ENCODE assay signal across 1 cellular context in the genomic region with DNA sequence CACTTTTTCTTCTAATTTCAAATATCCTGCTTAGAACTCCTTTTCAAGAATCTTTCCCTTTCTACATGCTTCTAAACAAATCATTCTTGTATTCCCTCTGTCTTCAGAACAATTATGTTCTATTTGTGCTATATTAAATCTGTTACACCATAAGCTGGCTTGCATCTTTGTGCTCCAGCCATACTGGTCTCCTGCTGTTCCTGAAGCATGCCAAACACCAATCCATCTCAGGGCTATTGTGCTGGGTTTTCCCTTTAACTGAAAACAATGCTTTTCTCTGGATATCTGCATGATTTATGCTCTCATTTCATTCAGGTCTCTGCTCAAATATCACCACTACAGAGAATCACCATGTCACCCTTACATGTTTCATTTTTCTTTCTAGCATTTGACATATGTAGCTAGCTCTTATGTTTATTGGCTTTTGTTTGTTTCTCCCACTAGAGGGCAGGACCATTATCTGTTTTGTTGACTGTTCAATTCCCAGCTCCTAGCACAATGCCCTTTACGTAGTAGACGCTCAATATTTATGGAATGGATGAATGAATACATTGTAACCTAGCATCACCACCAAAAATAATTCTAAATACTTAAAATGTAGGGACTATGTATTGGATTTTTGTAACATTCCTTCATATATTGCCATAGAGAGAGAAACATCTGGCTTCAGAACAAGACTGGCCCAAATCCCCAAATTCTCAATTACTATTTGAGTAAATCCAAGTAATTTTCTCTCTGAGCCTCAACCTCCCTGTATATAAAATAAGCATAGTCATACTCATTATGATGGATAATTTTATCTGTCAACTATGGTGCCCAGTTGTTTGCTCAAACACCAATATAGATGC.
TF ChIP-seq lines count a peak whose summit lies in the region.

No MANE protein-coding gene starts in this region.

TF ChIP-seq in WTC11, 78 proteins besides CTCF, POLR2A, EP300 and RAD21 (continued from another document):
- TF ChIP-seq, protein P1, sequence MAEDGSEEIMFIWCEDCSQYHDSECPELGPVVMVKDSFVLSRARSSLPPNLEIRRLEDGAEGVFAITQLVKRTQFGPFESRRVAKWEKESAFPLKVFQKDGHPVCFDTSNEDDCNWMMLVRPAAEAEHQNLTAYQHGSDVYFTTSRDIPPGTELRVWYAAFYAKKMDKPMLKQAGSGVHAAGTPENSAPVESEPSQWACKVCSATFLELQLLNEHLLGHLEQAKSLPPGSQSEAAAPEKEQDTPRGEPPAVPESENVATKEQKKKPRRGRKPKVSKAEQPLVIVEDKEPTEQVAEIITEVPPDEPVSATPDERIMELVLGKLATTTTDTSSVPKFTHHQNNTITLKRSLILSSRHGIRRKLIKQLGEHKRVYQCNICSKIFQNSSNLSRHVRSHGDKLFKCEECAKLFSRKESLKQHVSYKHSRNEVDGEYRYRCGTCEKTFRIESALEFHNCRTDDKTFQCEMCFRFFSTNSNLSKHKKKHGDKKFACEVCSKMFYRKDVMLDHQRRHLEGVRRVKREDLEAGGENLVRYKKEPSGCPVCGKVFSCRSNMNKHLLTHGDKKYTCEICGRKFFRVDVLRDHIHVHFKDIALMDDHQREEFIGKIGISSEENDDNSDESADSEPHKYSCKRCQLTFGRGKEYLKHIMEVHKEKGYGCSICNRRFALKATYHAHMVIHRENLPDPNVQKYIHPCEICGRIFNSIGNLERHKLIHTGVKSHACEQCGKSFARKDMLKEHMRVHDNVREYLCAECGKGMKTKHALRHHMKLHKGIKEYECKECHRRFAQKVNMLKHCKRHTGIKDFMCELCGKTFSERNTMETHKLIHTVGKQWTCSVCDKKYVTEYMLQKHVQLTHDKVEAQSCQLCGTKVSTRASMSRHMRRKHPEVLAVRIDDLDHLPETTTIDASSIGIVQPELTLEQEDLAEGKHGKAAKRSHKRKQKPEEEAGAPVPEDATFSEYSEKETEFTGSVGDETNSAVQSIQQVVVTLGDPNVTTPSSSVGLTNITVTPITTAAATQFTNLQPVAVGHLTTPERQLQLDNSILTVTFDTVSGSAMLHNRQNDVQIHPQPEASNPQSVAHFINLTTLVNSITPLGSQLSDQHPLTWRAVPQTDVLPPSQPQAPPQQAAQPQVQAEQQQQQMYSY (CRISPR knock-in tag; IDR thresholded peaks at IDR 0.05) = no peak
- TF ChIP-seq NFE2L1 (CRISPR knock-in tag; IDR thresholded peaks at IDR 0.05) (no peak), ZNF671 (CRISPR knock-in tag; IDR thresholded peaks at IDR 0.05) (no peak)
- TF ChIP-seq, protein P2, sequence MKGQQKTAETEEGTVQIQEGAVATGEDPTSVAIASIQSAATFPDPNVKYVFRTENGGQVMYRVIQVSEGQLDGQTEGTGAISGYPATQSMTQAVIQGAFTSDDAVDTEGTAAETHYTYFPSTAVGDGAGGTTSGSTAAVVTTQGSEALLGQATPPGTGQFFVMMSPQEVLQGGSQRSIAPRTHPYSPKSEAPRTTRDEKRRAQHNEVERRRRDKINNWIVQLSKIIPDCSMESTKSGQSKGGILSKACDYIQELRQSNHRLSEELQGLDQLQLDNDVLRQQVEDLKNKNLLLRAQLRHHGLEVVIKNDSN (CRISPR knock-in tag; IDR thresholded peaks at IDR 0.05) = no peak
- TF ChIP-seq, protein P3, sequence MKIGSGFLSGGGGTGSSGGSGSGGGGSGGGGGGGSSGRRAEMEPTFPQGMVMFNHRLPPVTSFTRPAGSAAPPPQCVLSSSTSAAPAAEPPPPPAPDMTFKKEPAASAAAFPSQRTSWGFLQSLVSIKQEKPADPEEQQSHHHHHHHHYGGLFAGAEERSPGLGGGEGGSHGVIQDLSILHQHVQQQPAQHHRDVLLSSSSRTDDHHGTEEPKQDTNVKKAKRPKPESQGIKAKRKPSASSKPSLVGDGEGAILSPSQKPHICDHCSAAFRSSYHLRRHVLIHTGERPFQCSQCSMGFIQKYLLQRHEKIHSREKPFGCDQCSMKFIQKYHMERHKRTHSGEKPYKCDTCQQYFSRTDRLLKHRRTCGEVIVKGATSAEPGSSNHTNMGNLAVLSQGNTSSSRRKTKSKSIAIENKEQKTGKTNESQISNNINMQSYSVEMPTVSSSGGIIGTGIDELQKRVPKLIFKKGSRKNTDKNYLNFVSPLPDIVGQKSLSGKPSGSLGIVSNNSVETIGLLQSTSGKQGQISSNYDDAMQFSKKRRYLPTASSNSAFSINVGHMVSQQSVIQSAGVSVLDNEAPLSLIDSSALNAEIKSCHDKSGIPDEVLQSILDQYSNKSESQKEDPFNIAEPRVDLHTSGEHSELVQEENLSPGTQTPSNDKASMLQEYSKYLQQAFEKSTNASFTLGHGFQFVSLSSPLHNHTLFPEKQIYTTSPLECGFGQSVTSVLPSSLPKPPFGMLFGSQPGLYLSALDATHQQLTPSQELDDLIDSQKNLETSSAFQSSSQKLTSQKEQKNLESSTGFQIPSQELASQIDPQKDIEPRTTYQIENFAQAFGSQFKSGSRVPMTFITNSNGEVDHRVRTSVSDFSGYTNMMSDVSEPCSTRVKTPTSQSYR (CRISPR knock-in tag; IDR thresholded peaks at IDR 0.05) = no peak
